Comparison of ENCODE assay signal across 8 cellular contexts in the genomic region with DNA sequence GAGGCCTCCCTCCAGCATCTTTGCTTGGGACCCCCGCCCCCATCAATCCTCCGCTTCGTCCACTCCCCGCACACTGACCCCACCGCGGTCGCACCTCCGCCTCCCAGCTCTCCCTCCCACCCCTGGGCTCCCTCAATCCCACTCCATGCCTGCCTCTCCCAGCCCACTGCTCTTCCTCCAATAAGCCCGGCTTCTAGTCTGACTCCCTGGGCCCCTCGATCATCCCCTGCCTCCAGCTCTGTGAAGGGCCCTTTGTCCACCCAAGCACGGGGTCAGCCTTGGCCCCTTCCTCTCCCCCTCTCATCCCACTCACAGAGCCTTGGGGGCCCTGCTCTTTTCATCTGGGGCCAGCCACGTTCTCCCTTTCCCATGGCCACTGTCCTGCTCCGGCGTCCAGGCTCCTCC. TPM values are rescaled to one million over a fixed set of nuclear protein-coding genes. Genes with fewer than 3 reads are reported as not detected.
A peak's percentile ranks its signal among the peaks of the same experiment; 100 is the strongest.
DNase-seq lines count a peak whose midpoint lies in the region; ATAC-seq and TF ChIP-seq lines count a peak whose summit lies in the region.

No MANE protein-coding gene starts in this region.

- TF ChIP-seq CTCF in Caco-2 (IDR thresholded peaks at IDR 0.05; ENCODE audit: insufficient read depth in 1 of 2, low read depth in 1 of 2, low read length in 1 of 2, severe bottlenecking in 1 of 2, unreplicated experiment in 1 of 2) (no peak), fibroblast of pulmonary artery (IDR thresholded peaks at IDR 0.05; ENCODE audit: low read length, missing control alignments) (no peak), psoas muscle (IDR thresholded peaks at IDR 0.05) (no peak)

- no peaks in the 10 kb centered on the region for H3K36me3 ChIP-seq in Caco-2 (ENCODE audit: control insufficient read depth, insufficient read depth, low read length)
- no peaks in the 10 kb centered on the region for H3K36me3 ChIP-seq in psoas muscle (ENCODE audit: insufficient read depth in 1 of 2, low read depth in 1 of 2)

- no peaks in the 10 kb centered on the region for H3K27me3 ChIP-seq in Caco-2 (replicated peaks; ENCODE audit: control insufficient read depth, insufficient read depth, low read length)
- peaks cover 0 to 50% (median 16%) of the 10 kb centered on the region in 3 donors for H3K27me3 ChIP-seq in psoas muscle (ENCODE audit: insufficient read depth in 3 of 3, low read length in 2 of 3)

- CTCF ChIA-PET in Caco-2 (lab: Charles Lee) = interaction anchor here (0.7 to 2.1 kb wide), 11 partner anchors 10 to 1593 kb away, joined by 3 to 11 read pairs (median 5); a partner anchor contains a TSS

- peaks cover 7% of the 10 kb centered on the region for H3K36me3 Mint-ChIP-seq in Caco-2 (ENCODE audit: insufficient read depth, unreplicated experiment)

- H3K4me3 ChIP-seq in Caco-2 (ENCODE audit: low read depth, low read length) (peak overlapping the region; percentile 69), fibroblast of pulmonary artery (replicated peaks; ENCODE audit: low read depth, low read length) (peak overlapping the region; percentile 66), psoas muscle (peak overlapping the region; percentile 77)

- peak overlapping the region; percentile 75 for H3K4me3 Mint-ChIP-seq in Caco-2 (ENCODE audit: unreplicated experiment)

- H3K9me3 Mint-ChIP-seq in Caco-2 (ENCODE audit: unreplicated experiment) = no peaks in the 10 kb centered on the region

- POLR2A ChIA-PET in Caco-2 (lab: Charles Lee) = no interaction called here

- peak overlapping the region; percentile 65 for H3K27ac Mint-ChIP-seq in Caco-2 (ENCODE audit: unreplicated experiment)

- TSS peak; percentile 27 for BruUV-seq in Caco-2 (replicated peaks; lab: Mats Ljungman, UMichigan)

- peak overlapping the region; percentile 73 for H3K27ac ChIP-seq in psoas muscle

- H3K4me1 Mint-ChIP-seq in Caco-2 (ENCODE audit: low read depth, unreplicated experiment) = no peaks in the 10 kb centered on the region

- 47 to 66% (median 60%) methylated on average over 13 to 14 of the region's 14 CpGs for WGBS in psoas muscle, 3 donors

- H3K4me1 ChIP-seq in Caco-2 (no peaks in the 10 kb centered on the region), psoas muscle (peaks cover 6% of the 10 kb centered on the region)

- intact Hi-C loops in Caco-2 (cut with micrococcal nuclease; ENCODE audit: unreplicated experiment) (no loop called here), psoas muscle (cut with DNase I) (no loop called here)

- no peak for ATAC-seq in psoas muscle
- no peak for ATAC-seq in HG02763 (IDR thresholded peaks at IDR 0.05; ENCODE audit: unreplicated experiment)
- no peak for ATAC-seq in HG02678 (IDR thresholded peaks at IDR 0.05; ENCODE audit: unreplicated experiment)

- no peaks in the 10 kb centered on the region for H3K27me3 Mint-ChIP-seq in Caco-2 (ENCODE audit: insufficient read depth, unreplicated experiment)

- no peak for DNase-seq in Caco-2
- peak; percentile 21 for DNase-seq in SK-N-DZ (ENCODE audit: low spot score)
- no peak for DNase-seq in fibroblast of pulmonary artery (ENCODE audit: low read depth)
- DNase-seq in psoas muscle = no peak
- no peak for DNase-seq in NCI-H1417 (lab: John Stamatoyannopoulos, UW)
- no peak for DNase-seq in NCI-H2196 treated with DMSO at 0.1 percent for 48 hours (lab: John Stamatoyannopoulos, UW; ENCODE audit: unreplicated experiment)

- H3K9me3 ChIP-seq in Caco-2 = no peaks in the 10 kb centered on the region
- H3K9me3 ChIP-seq in psoas muscle = no peaks in the 10 kb centered on the region

RNA-seq across cellular contexts. Expression of a gene that starts 1.5 kb away (rescaled TPM):
- total RNA-seq in Caco-2 (2022) (3.3 TPM in 2 replicates), psoas muscle (under 1 TPM; 0.42 to 0.99 (median 0.73) TPM)
- 1.7 and 2.3 TPM in 2 replicates for polyA plus RNA-seq in SK-N-DZ (2014; cell fraction: cytosol; rRNA removed)
- 12.3 and 12.4 TPM in 2 replicates for polyA plus RNA-seq in SK-N-DZ (2014; cell fraction: nucleus; rRNA removed)
- 1 to 10 TPM in 1 of 3 donors, under 1 TPM in 2; 0.55 to 1.3 (median 0.67) TPM for polyA plus RNA-seq in psoas muscle

RNA-seq across cellular contexts. Expression of a gene that starts 56.5 kb away (rescaled TPM):
- total RNA-seq in Caco-2 (2022) (44.1 and 45.8 TPM in 2 replicates), psoas muscle (10 to 100 TPM; 49.3 to 80.4 (median 66.8) TPM)
- 34.8 and 42.6 TPM in 2 replicates for polyA plus RNA-seq in SK-N-DZ (2014; cell fraction: cytosol; rRNA removed)
- polyA plus RNA-seq in SK-N-DZ (2014; cell fraction: nucleus; rRNA removed) = 32.7 and 42.1 TPM in 2 replicates
- polyA plus RNA-seq in psoas muscle = 10 to 100 TPM; 42.2 to 84.8 (median 70.1) TPM
